Comparison of ENCODE assay signal across 1 cellular context in the genomic region with DNA sequence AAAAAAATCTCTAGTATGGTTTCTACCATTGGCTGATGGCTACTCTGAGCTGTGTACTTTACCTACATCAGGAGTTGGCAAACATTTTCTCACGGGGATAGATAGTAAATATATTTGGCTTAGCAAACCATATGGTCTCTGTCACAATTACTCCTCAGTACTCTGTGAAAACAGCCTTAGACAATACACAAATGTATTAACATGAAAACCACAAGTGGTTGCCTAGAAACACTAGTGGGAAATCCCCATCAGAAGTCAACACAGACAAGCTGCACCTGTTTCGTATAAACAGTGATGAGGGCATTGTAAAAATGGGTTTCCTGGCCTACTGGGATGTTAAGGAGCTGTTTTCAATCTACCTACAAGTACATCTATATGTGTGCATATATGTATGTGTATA.
A peak's percentile ranks its signal among the peaks of the same experiment; 100 is the strongest.
TF ChIP-seq lines count a peak whose summit lies in the region.

No MANE protein-coding gene starts in this region.

TF ChIP-seq in GM12878, 131 proteins besides CTCF, POLR2A, EP300 and RAD21 (continued from another document and continues in another):
- TF ChIP-seq, protein P1, sequence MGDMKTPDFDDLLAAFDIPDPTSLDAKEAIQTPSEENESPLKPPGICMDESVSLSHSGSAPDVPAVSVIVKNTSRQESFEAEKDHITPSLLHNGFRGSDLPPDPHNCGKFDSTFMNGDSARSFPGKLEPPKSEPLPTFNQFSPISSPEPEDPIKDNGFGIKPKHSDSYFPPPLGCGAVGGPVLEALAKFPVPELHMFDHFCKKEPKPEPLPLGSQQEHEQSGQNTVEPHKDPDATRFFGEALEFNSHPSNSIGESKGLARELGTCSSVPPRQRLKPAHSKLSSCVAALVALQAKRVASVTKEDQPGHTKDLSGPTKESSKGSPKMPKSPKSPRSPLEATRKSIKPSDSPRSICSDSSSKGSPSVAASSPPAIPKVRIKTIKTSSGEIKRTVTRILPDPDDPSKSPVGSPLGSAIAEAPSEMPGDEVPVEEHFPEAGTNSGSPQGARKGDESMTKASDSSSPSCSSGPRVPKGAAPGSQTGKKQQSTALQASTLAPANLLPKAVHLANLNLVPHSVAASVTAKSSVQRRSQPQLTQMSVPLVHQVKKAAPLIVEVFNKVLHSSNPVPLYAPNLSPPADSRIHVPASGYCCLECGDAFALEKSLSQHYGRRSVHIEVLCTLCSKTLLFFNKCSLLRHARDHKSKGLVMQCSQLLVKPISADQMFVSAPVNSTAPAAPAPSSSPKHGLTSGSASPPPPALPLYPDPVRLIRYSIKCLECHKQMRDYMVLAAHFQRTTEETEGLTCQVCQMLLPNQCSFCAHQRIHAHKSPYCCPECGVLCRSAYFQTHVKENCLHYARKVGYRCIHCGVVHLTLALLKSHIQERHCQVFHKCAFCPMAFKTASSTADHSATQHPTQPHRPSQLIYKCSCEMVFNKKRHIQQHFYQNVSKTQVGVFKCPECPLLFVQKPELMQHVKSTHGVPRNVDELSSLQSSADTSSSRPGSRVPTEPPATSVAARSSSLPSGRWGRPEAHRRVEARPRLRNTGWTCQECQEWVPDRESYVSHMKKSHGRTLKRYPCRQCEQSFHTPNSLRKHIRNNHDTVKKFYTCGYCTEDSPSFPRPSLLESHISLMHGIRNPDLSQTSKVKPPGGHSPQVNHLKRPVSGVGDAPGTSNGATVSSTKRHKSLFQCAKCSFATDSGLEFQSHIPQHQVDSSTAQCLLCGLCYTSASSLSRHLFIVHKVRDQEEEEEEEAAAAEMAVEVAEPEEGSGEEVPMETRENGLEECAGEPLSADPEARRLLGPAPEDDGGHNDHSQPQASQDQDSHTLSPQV (IDR thresholded peaks at IDR 0.05): no peak
- TF ChIP-seq FOXK2 (IDR thresholded peaks at IDR 0.05) (no peak), RELA (IDR thresholded peaks at IDR 0.05; ENCODE audit: borderline replicate concordance, partially characterized antibody) (peak; percentile 71), SIX5 (IDR thresholded peaks at IDR 0.05; ENCODE audit: low read depth, low read length, severe bottlenecking) (no peak), BMI1 (IDR thresholded peaks at IDR 0.05; ENCODE audit: borderline replicate concordance) (0 out of 2 replicates have a peak, but pooled peaks have one; percentile 61), ATF7 (IDR thresholded peaks at IDR 0.05; ENCODE audit: low read depth) (peak; percentile 63), TCF3 (IDR thresholded peaks at IDR 0.05; ENCODE audit: borderline replicate concordance, insufficient read depth, low read depth, low read length) (peak; percentile 70; the same call in 1 of the 2 replicates), CHD1 (IDR thresholded peaks at IDR 0.05; ENCODE audit: low read depth, low read length) (no peak), KDM1A (IDR thresholded peaks at IDR 0.05; ENCODE audit: borderline replicate concordance) (no peak), SUPT20H (IDR thresholded peaks at IDR 0.05; ENCODE audit: borderline replicate concordance, control insufficient read depth, low read depth, low read length) (no peak), BCL11A (IDR thresholded peaks at IDR 0.05; ENCODE audit: low read depth, low read length) (no peak), NFIC (IDR thresholded peaks at IDR 0.05; ENCODE audit: low read depth, low read length) (peak; percentile 42; the same call in 1 of the 2 replicates), IKZF1 (conservative IDR thresholded peaks at IDR 0.05) (no peak), TCF12 (IDR thresholded peaks at IDR 0.05; ENCODE audit: low read depth, low read length) (peak; percentile 87), CHD2 (IDR thresholded peaks at IDR 0.05; ENCODE audit: borderline replicate concordance, low read depth, low read length) (no peak), SRF (IDR thresholded peaks at IDR 0.05; ENCODE audit: low read depth in 2 of 2, low read length in 2 of 2) (no peak), PML (IDR thresholded peaks at IDR 0.05; ENCODE audit: low read length) (no peak)
- TF ChIP-seq, protein P2, sequence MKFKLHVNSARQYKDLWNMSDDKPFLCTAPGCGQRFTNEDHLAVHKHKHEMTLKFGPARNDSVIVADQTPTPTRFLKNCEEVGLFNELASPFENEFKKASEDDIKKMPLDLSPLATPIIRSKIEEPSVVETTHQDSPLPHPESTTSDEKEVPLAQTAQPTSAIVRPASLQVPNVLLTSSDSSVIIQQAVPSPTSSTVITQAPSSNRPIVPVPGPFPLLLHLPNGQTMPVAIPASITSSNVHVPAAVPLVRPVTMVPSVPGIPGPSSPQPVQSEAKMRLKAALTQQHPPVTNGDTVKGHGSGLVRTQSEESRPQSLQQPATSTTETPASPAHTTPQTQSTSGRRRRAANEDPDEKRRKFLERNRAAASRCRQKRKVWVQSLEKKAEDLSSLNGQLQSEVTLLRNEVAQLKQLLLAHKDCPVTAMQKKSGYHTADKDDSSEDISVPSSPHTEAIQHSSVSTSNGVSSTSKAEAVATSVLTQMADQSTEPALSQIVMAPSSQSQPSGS (IDR thresholded peaks at IDR 0.05; ENCODE audit: low read length): 0 out of 2 replicates have a peak, but pooled peaks have one; percentile 30
- TF ChIP-seq, protein P3, sequence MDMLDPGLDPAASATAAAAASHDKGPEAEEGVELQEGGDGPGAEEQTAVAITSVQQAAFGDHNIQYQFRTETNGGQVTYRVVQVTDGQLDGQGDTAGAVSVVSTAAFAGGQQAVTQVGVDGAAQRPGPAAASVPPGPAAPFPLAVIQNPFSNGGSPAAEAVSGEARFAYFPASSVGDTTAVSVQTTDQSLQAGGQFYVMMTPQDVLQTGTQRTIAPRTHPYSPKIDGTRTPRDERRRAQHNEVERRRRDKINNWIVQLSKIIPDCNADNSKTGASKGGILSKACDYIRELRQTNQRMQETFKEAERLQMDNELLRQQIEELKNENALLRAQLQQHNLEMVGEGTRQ (IDR thresholded peaks at IDR 0.05; ENCODE audit: borderline replicate concordance, low read depth, low read length): no peak
- TF ChIP-seq, protein P4, sequence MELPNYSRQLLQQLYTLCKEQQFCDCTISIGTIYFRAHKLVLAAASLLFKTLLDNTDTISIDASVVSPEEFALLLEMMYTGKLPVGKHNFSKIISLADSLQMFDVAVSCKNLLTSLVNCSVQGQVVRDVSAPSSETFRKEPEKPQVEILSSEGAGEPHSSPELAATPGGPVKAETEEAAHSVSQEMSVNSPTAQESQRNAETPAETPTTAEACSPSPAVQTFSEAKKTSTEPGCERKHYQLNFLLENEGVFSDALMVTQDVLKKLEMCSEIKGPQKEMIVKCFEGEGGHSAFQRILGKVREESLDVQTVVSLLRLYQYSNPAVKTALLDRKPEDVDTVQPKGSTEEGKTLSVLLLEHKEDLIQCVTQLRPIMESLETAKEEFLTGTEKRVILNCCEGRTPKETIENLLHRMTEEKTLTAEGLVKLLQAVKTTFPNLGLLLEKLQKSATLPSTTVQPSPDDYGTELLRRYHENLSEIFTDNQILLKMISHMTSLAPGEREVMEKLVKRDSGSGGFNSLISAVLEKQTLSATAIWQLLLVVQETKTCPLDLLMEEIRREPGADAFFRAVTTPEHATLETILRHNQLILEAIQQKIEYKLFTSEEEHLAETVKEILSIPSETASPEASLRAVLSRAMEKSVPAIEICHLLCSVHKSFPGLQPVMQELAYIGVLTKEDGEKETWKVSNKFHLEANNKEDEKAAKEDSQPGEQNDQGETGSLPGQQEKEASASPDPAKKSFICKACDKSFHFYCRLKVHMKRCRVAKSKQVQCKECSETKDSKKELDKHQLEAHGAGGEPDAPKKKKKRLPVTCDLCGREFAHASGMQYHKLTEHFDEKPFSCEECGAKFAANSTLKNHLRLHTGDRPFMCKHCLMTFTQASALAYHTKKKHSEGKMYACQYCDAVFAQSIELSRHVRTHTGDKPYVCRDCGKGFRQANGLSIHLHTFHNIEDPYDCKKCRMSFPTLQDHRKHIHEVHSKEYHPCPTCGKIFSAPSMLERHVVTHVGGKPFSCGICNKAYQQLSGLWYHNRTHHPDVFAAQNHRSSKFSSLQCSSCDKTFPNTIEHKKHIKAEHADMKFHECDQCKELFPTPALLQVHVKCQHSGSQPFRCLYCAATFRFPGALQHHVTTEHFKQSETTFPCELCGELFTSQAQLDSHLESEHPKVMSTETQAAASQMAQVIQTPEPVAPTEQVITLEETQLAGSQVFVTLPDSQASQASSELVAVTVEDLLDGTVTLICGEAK (IDR thresholded peaks at IDR 0.05; ENCODE audit: borderline replicate concordance): no peak
- TF ChIP-seq, protein P5, sequence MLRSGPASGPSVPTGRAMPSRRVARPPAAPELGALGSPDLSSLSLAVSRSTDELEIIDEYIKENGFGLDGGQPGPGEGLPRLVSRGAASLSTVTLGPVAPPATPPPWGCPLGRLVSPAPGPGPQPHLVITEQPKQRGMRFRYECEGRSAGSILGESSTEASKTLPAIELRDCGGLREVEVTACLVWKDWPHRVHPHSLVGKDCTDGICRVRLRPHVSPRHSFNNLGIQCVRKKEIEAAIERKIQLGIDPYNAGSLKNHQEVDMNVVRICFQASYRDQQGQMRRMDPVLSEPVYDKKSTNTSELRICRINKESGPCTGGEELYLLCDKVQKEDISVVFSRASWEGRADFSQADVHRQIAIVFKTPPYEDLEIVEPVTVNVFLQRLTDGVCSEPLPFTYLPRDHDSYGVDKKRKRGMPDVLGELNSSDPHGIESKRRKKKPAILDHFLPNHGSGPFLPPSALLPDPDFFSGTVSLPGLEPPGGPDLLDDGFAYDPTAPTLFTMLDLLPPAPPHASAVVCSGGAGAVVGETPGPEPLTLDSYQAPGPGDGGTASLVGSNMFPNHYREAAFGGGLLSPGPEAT (IDR thresholded peaks at IDR 0.05; ENCODE audit: low read depth): peak; percentile 59; the same call in 1 of the 2 replicates
- TF ChIP-seq, protein P6, sequence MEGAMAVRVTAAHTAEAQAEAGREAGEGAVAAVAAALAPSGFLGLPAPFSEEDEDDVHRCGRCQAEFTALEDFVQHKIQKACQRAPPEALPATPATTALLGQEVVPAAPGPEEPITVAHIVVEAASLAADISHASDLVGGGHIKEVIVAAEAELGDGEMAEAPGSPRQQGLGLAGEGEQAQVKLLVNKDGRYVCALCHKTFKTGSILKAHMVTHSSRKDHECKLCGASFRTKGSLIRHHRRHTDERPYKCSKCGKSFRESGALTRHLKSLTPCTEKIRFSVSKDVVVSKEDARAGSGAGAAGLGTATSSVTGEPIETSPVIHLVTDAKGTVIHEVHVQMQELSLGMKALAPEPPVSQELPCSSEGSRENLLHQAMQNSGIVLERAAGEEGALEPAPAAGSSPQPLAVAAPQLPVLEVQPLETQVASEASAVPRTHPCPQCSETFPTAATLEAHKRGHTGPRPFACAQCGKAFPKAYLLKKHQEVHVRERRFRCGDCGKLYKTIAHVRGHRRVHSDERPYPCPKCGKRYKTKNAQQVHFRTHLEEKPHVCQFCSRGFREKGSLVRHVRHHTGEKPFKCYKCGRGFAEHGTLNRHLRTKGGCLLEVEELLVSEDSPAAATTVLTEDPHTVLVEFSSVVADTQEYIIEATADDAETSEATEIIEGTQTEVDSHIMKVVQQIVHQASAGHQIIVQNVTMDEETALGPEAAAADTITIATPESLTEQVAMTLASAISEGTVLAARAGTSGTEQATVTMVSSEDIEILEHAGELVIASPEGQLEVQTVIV (IDR thresholded peaks at IDR 0.05; ENCODE audit: borderline replicate concordance, partially characterized antibody): no peak
- TF ChIP-seq, protein P7, sequence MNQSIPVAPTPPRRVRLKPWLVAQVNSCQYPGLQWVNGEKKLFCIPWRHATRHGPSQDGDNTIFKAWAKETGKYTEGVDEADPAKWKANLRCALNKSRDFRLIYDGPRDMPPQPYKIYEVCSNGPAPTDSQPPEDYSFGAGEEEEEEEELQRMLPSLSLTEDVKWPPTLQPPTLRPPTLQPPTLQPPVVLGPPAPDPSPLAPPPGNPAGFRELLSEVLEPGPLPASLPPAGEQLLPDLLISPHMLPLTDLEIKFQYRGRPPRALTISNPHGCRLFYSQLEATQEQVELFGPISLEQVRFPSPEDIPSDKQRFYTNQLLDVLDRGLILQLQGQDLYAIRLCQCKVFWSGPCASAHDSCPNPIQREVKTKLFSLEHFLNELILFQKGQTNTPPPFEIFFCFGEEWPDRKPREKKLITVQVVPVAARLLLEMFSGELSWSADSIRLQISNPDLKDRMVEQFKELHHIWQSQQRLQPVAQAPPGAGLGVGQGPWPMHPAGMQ (IDR thresholded peaks at IDR 0.05; ENCODE audit: borderline replicate concordance): no peak
- TF ChIP-seq, protein P8, sequence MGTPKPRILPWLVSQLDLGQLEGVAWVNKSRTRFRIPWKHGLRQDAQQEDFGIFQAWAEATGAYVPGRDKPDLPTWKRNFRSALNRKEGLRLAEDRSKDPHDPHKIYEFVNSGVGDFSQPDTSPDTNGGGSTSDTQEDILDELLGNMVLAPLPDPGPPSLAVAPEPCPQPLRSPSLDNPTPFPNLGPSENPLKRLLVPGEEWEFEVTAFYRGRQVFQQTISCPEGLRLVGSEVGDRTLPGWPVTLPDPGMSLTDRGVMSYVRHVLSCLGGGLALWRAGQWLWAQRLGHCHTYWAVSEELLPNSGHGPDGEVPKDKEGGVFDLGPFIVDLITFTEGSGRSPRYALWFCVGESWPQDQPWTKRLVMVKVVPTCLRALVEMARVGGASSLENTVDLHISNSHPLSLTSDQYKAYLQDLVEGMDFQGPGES (IDR thresholded peaks at IDR 0.05): no peak
- TF ChIP-seq, protein P9, sequence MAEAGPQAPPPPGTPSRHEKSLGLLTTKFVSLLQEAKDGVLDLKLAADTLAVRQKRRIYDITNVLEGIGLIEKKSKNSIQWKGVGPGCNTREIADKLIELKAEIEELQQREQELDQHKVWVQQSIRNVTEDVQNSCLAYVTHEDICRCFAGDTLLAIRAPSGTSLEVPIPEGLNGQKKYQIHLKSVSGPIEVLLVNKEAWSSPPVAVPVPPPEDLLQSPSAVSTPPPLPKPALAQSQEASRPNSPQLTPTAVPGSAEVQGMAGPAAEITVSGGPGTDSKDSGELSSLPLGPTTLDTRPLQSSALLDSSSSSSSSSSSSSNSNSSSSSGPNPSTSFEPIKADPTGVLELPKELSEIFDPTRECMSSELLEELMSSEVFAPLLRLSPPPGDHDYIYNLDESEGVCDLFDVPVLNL (IDR thresholded peaks at IDR 0.05; ENCODE audit: low read depth, low read length): no peak
- TF ChIP-seq, protein P10, sequence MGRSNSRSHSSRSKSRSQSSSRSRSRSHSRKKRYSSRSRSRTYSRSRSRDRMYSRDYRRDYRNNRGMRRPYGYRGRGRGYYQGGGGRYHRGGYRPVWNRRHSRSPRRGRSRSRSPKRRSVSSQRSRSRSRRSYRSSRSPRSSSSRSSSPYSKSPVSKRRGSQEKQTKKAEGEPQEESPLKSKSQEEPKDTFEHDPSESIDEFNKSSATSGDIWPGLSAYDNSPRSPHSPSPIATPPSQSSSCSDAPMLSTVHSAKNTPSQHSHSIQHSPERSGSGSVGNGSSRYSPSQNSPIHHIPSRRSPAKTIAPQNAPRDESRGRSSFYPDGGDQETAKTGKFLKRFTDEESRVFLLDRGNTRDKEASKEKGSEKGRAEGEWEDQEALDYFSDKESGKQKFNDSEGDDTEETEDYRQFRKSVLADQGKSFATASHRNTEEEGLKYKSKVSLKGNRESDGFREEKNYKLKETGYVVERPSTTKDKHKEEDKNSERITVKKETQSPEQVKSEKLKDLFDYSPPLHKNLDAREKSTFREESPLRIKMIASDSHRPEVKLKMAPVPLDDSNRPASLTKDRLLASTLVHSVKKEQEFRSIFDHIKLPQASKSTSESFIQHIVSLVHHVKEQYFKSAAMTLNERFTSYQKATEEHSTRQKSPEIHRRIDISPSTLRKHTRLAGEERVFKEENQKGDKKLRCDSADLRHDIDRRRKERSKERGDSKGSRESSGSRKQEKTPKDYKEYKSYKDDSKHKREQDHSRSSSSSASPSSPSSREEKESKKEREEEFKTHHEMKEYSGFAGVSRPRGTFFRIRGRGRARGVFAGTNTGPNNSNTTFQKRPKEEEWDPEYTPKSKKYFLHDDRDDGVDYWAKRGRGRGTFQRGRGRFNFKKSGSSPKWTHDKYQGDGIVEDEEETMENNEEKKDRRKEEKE (IDR thresholded peaks at IDR 0.05): no peak
